In the genomic region with DNA sequence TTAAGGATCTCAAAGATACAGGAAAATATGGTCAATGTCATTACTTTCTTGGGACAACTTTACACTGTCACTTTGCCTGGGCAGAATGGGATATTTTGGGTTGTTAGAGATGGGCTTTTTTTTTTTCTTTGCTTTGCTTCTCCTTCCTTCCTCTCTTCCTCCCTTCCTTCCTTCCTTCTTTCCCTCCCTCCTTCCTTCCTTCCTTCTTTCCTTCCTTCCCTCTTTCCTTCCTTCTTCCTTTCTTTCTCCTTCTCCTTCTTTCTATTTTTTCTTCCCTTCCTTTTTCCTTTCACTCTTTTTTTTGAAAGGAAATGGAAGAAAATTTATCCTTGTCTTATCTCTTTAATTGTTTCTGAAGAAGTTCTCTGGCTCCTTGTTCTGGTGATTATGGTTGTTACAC, we compare ENCODE assay signal across 2 cellular contexts.
TF ChIP-seq lines count a peak whose summit lies in the region.

No MANE protein-coding gene starts in this region.

TF ChIP-seq in HEK293, 187 proteins besides CTCF, POLR2A, EP300 and RAD21:
- TF ChIP-seq ZNF302 (tag by site-specific recombination; IDR thresholded peaks at IDR 0.05; ENCODE audit: low read depth) (no peak), PRDM1 (tag by site-specific recombination; IDR thresholded peaks at IDR 0.05) (peak; percentile 55; the same call in 1 of the 2 replicates)

TF ChIP-seq in endothelial cell of umbilical vein, 7 proteins besides CTCF, POLR2A, EP300 and RAD21:
- no peak for TF ChIP-seq MYC (IDR thresholded peaks at IDR 0.05; ENCODE audit: low read depth, low read length)
- TF ChIP-seq, protein P1, sequence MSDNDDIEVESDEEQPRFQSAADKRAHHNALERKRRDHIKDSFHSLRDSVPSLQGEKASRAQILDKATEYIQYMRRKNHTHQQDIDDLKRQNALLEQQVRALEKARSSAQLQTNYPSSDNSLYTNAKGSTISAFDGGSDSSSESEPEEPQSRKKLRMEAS (IDR thresholded peaks at IDR 0.05; ENCODE audit: insufficient read depth, insufficient read length): no peak
- no peak for TF ChIP-seq JUN (IDR thresholded peaks at IDR 0.05; ENCODE audit: borderline replicate concordance, insufficient read depth, insufficient read length, low read depth)
- TF ChIP-seq FOS (IDR thresholded peaks at IDR 0.05; ENCODE audit: borderline replicate concordance, insufficient read depth, low read length): no peak
- TF ChIP-seq EZH2 (IDR thresholded peaks at IDR 0.05; ENCODE audit: borderline replicate concordance, low read depth, low read length, severe bottlenecking): no peak
- no peak for TF ChIP-seq GATA2 (IDR thresholded peaks at IDR 0.05; ENCODE audit: insufficient read depth, insufficient read length, low read depth, low read length)
- TF ChIP-seq POLR2AphosphoS5 (IDR thresholded peaks at IDR 0.05; ENCODE audit: insufficient read depth, low read depth, low read length): no peak
TF ChIP-seq in endothelial cell of umbilical vein: peak in this region for 0.
